ENCODE assay signal across 1 cellular context in the genomic region with DNA sequence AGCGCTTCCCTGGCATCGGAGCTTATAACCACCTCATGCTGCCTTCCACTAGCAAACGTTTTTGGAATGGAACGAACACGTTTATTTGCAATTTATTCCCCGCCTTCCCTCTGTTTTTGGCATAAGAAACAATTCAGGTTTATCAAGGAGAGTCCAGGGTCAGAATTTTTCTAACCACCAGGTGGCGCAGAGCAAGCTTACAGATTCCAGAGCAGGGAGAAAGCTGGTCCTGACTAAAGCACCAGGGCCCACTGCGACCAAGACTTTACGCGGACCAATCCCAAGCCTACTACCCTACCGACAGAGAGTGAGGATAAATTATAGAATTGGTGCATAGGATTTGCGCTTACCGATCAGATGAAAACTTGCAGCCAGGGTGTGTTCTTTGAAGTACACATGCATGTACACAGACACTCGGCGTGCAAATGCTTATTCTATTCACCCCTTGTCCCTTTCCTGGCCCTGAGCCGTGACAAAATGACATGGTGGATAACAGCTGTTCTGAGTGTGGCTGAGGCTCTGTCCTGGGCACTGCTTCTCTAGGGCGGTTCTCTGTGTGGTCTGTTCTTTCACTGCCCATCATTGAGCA.
TF ChIP-seq lines count a peak whose summit lies in the region.

No MANE protein-coding gene starts in this region.

TF ChIP-seq in K562, 482 proteins besides CTCF, POLR2A, EP300 and RAD21 (continued from another document):
- TF ChIP-seq, protein P1, sequence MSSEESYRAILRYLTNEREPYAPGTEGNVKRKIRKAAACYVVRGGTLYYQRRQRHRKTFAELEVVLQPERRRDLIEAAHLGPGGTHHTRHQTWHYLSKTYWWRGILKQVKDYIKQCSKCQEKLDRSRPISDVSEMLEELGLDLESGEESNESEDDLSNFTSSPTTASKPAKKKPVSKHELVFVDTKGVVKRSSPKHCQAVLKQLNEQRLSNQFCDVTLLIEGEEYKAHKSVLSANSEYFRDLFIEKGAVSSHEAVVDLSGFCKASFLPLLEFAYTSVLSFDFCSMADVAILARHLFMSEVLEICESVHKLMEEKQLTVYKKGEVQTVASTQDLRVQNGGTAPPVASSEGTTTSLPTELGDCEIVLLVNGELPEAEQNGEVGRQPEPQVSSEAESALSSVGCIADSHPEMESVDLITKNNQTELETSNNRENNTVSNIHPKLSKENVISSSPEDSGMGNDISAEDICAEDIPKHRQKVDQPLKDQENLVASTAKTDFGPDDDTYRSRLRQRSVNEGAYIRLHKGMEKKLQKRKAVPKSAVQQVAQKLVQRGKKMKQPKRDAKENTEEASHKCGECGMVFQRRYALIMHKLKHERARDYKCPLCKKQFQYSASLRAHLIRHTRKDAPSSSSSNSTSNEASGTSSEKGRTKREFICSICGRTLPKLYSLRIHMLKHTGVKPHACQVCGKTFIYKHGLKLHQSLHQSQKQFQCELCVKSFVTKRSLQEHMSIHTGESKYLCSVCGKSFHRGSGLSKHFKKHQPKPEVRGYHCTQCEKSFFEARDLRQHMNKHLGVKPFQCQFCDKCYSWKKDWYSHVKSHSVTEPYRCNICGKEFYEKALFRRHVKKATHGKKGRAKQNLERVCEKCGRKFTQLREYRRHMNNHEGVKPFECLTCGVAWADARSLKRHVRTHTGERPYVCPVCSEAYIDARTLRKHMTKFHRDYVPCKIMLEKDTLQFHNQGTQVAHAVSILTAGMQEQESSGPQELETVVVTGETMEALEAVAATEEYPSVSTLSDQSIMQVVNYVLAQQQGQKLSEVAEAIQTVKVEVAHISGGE (CRISPR knock-in tag; IDR thresholded peaks at IDR 0.05) = no peak
- TF ChIP-seq ILF3 (IDR thresholded peaks at IDR 0.05; ENCODE audit: borderline replicate concordance) (no peak), TEAD4 (IDR thresholded peaks at IDR 0.05; ENCODE audit: low read length) (peak; percentile 21; the same call in 1 of the 2 replicates), TEAD4 (CRISPR knock-in tag; IDR thresholded peaks at IDR 0.05; ENCODE audit: borderline replicate concordance) (no peak)
